Comparison of ENCODE assay signal across 1 cellular context in genomic region chr13:42270857-42271215, GRCh38.
TF ChIP-seq lines count a peak whose summit lies in the region.

No MANE protein-coding gene starts in this region.

TF ChIP-seq in HCT116, 20 proteins besides CTCF, POLR2A, EP300 and RAD21 (continued from another document):
- TF ChIP-seq ZBTB33 (IDR thresholded peaks at IDR 0.05; ENCODE audit: extremely low read depth, insufficient replicate concordance, low read length) (no peak), FOSL1 (IDR thresholded peaks at IDR 0.05; ENCODE audit: low read depth) (no peak), ZNF274 (IDR thresholded peaks at IDR 0.05; ENCODE audit: low read depth, low read length) (no peak), ZFX (IDR thresholded peaks at IDR 0.05) (no peak), CBX3 (IDR thresholded peaks at IDR 0.05; ENCODE audit: low read depth) (no peak), POLR2AphosphoS5 (IDR thresholded peaks at IDR 0.05; ENCODE audit: low read depth, low read length) (no peak), MAX (IDR thresholded peaks at IDR 0.05) (no peak), SIN3A (IDR thresholded peaks at IDR 0.05; ENCODE audit: low read depth) (no peak), ELF1 (IDR thresholded peaks at IDR 0.05; ENCODE audit: borderline replicate concordance, low read depth) (no peak), SRF (IDR thresholded peaks at IDR 0.05; ENCODE audit: low read depth) (no peak)
